30 cellular contexts compared by ENCODE assay signal in genomic region chr1:98924971-98925370, GRCh38.
"Had no signal": no experiment of that assay in that cellular context is flagged by ENCODE, and none has a peak within 500 bp of the region (broad histone marks: within the 10 kb centered on the region; RNA-seq: fewer than 3 reads in every experiment).

No MANE protein-coding gene starts in this region.

- H3K36me3 Mint-ChIP-seq: activated CD8-positive, alpha-beta memory T cell treated with anti-CD3 and anti-CD28 coated beads, Interleukin-2, amount 10 ng/mL, durations not matched to agents 7 days and 5 days; WTC11 had no signal

- H3K9me3 ChIP-seq: ascending aorta, body of pancreas, Peyer's patch, SJCRH30 had no signal

- H3K4me3 Mint-ChIP-seq: activated CD8-positive, alpha-beta memory T cell treated with anti-CD3 and anti-CD28 coated beads, Interleukin-2, amount 10 ng/mL, durations not matched to agents 7 days and 5 days; activated naive CD4-positive, alpha-beta T cell treated with anti-CD3 and anti-CD28 coated beads, Interleukin-2, amount 50 U/mL, for 24 hours; activated T-cell treated with anti-CD3 and anti-CD28 coated beads, Interleukin-2, amount 50 U/mL, for 24 hours; activated T-helper 1 cell treated with anti-CD3 and anti-CD28 coated beads, Interleukin-12 subunit alpha, Interleukin-12 subunit beta, Interleukin-2, Interleukin-4 antibody, amounts not matched to agents 30 ng/mL and 10 ng/mL and 1 ng/mL, durations not matched to agents 14 hours and 24 hours and 36 hours; T-helper 17 cell; WTC11 had no signal

- H3K36me3 ChIP-seq: ascending aorta, Peyer's patch, SJCRH30 had no signal

- H3K4me1 ChIP-seq: ascending aorta, body of pancreas, Peyer's patch, SJCRH30 had no signal

- H3K4me3 ChIP-seq: ascending aorta, body of pancreas, Peyer's patch, SJCRH30 had no signal

- H3K27me3 Mint-ChIP-seq: activated CD8-positive, alpha-beta memory T cell treated with anti-CD3 and anti-CD28 coated beads, Interleukin-2, amount 10 ng/mL, durations not matched to agents 7 days and 5 days; activated naive CD4-positive, alpha-beta T cell treated with anti-CD3 and anti-CD28 coated beads, Interleukin-2, amount 50 U/mL, for 24 hours; activated T-cell treated with anti-CD3 and anti-CD28 coated beads, Interleukin-2, amount 50 U/mL, for 24 hours; T-helper 17 cell had no signal

- H3K4me1 Mint-ChIP-seq: activated naive CD4-positive, alpha-beta T cell treated with anti-CD3 and anti-CD28 coated beads, Interleukin-2, amount 50 U/mL, for 24 hours had no signal

- H3K27ac ChIP-seq: ascending aorta, body of pancreas, Peyer's patch, RWPE1, SJCRH30 had no signal

- H3K27me3 ChIP-seq: ascending aorta, body of pancreas, Peyer's patch, SJCRH30 had no signal

- DNase-seq: activated CD4-positive, alpha-beta T cell treated with anti-CD3 and anti-CD28 coated beads for 48 hours; activated CD4-positive, alpha-beta T cell treated with anti-CD3 and anti-CD28 coated beads, Interleukin-2, amount 50 U/mL, for 4 hours; activated CD4-positive, CD25-positive, alpha-beta regulatory T cell treated with anti-CD3 and anti-CD28 coated beads, Interleukin-2, amount 50 U/mL, for 72 hours; activated CD8-positive, alpha-beta memory T cell treated with anti-CD3 and anti-CD28 coated beads, Interleukin-2, amount 10 ng/mL, durations not matched to agents 7 days and 5 days; activated effector memory CD4-positive, alpha-beta T cell treated with Interleukin-2 at 50 U/mL for 16 hours; activated naive CD4-positive, alpha-beta T cell; activated T-cell treated with anti-CD3 and anti-CD28 coated beads, Interleukin-2, amount 50 U/mL, for 24 hours; amniotic stem cell; body of pancreas; central memory CD4-positive, alpha-beta T cell; Kasumi-1; NCI-H1105 treated with DMSO at 0.1 percent for 48 hours; NCI-H1436 treated with DMSO at 0.1 percent for 48 hours; NCI-H187; NCI-H2081 treated with DMSO at 0.1 percent for 48 hours; NCI-H526; NCI-H774; NK-92 treated with Interleukin-12 subunit alpha and Interleukin-12 subunit beta, amount 100 ng/mL, for 24 hours; OCI-M1; Peyer's patch; Right ventricle myocardium superior; SJCRH30; T-helper 17 cell; T-helper 9 cell had no signal

- H3K27ac Mint-ChIP-seq: activated CD8-positive, alpha-beta memory T cell treated with anti-CD3 and anti-CD28 coated beads, Interleukin-2, amount 10 ng/mL, durations not matched to agents 7 days and 5 days; activated naive CD4-positive, alpha-beta T cell treated with anti-CD3 and anti-CD28 coated beads, Interleukin-2, amount 50 U/mL, for 24 hours; activated T-cell treated with anti-CD3 and anti-CD28 coated beads, Interleukin-2, amount 50 U/mL, for 24 hours; activated T-helper 1 cell treated with anti-CD3 and anti-CD28 coated beads, Interleukin-12 subunit alpha, Interleukin-12 subunit beta, Interleukin-2, Interleukin-4 antibody, amounts not matched to agents 30 ng/mL and 10 ng/mL and 1 ng/mL, durations not matched to agents 14 hours and 24 hours and 36 hours; T-helper 17 cell; WTC11 had no signal

- FAIRE-seq: bronchial epithelial cell had no signal

- ATAC-seq: activated CD8-positive, alpha-beta memory T cell treated with anti-CD3 and anti-CD28 coated beads, Interleukin-2, amount 10 ng/mL, durations not matched to agents 7 days and 5 days; body of pancreas; T-helper 17 cell; WTC11 had no signal

- H3K9me3 Mint-ChIP-seq: activated naive CD4-positive, alpha-beta T cell treated with anti-CD3 and anti-CD28 coated beads, Interleukin-2, amount 50 U/mL, for 24 hours; activated T-cell treated with anti-CD3 and anti-CD28 coated beads, Interleukin-2, amount 50 U/mL, for 24 hours; activated T-helper 1 cell treated with anti-CD3 and anti-CD28 coated beads, Interleukin-12 subunit alpha, Interleukin-12 subunit beta, Interleukin-2, Interleukin-4 antibody, amounts not matched to agents 30 ng/mL and 10 ng/mL and 1 ng/mL, durations not matched to agents 14 hours and 24 hours and 36 hours; WTC11 had no signal
